Comparison of ENCODE assay signal across 34 cellular contexts in genomic region chr15:81259791-81260190, GRCh38.
"Had no signal": no experiment of that assay in that cellular context is flagged by ENCODE, and none has a peak within 500 bp of the region (broad histone marks: within the 10 kb centered on the region; RNA-seq: fewer than 3 reads in every experiment).

No MANE protein-coding gene starts in this region.

- H3K36me3 Mint-ChIP-seq: activated CD4-positive, alpha-beta memory T cell treated with anti-CD3 and anti-CD28 coated beads for 36 hours; activated CD8-positive, alpha-beta memory T cell treated with anti-CD3 and anti-CD28 coated beads, Interleukin-2, amount 10 ng/mL, durations not matched to agents 7 days and 5 days; WTC11 had no signal

- H3K4me3 Mint-ChIP-seq: activated CD4-positive, alpha-beta memory T cell treated with anti-CD3 and anti-CD28 coated beads for 36 hours; activated CD8-positive, alpha-beta memory T cell treated with anti-CD3 and anti-CD28 coated beads, Interleukin-2, amount 10 ng/mL, durations not matched to agents 7 days and 5 days; activated CD8-positive, alpha-beta T cell treated with anti-CD3 and anti-CD28 coated beads, Interleukin-2, amount 10 ng/mL, durations not matched to agents 7 days and 5 days; activated naive CD8-positive, alpha-beta T cell; activated T-cell treated with anti-CD3 and anti-CD28 coated beads, Interleukin-2, amount 50 U/mL, for 4 hours; activated T-helper 17 cell treated with anti-CD3 and anti-CD28 coated beads, Interleukin-2, amount 50 U/mL, for 72 hours; central memory CD8-positive, alpha-beta T cell; T-helper 17 cell; WTC11 had no signal

- H3K36me3 ChIP-seq: brain microvascular endothelial cell had no signal

- H3K9me3 Mint-ChIP-seq: activated CD4-positive, alpha-beta memory T cell treated with anti-CD3 and anti-CD28 coated beads for 36 hours; activated T-cell treated with anti-CD3 and anti-CD28 coated beads, Interleukin-2, amount 50 U/mL, for 4 hours; activated T-helper 17 cell treated with anti-CD3 and anti-CD28 coated beads, Interleukin-2, amount 50 U/mL, for 72 hours; central memory CD8-positive, alpha-beta T cell; WTC11 had no signal

- DNase-seq: activated CD4-positive, alpha-beta memory T cell treated with anti-CD3 and anti-CD28 coated beads for 36 hours; activated CD4-positive, alpha-beta T cell treated with anti-CD3 and anti-CD28 coated beads for 1 hour; activated CD4-positive, alpha-beta T cell treated with anti-CD3 and anti-CD28 coated beads for 4 hours; activated CD4-positive, alpha-beta T cell treated with anti-CD3 and anti-CD28 coated beads, Interleukin-2, amount 50 U/mL, for 1 hour; activated CD8-positive, alpha-beta memory T cell treated with anti-CD3 and anti-CD28 coated beads, Interleukin-2, amount 10 ng/mL, durations not matched to agents 7 days and 5 days; activated CD8-positive, alpha-beta memory T cell treated with anti-CD3 and anti-CD28 coated beads, Interleukin-2, amount 50 U/mL, for 4 hours; activated CD8-positive, alpha-beta T cell treated with anti-CD3 and anti-CD28 coated beads, Interleukin-2, amount 10 ng/mL, durations not matched to agents 7 days and 5 days; activated effector memory CD4-positive, alpha-beta T cell treated with Interleukin-2 at 50 U/mL for 16 hours; activated gamma-delta T cell treated with Interleukin-2 at 50 U/mL for 16 hours; activated naive CD4-positive, alpha-beta T cell treated with anti-CD3 and anti-CD28 coated beads, Interleukin-2, amount 50 U/mL, for 16 hours; activated naive CD4-positive, alpha-beta T cell treated with Interleukin-2 at 50 U/mL for 16 hours; activated T-cell treated with anti-CD3 and anti-CD28 coated beads, Interleukin-2, amount 50 U/mL, for 4 hours; amniotic stem cell; anterior cingulate cortex; brain microvascular endothelial cell; cortex of kidney; dermis blood vessel endothelial cell; effector CD8-positive, alpha-beta T cell; head of caudate nucleus; hippocampal formation; T-helper 1 cell; T-helper 17 cell had no signal

- H3K4me1 Mint-ChIP-seq: activated CD8-positive, alpha-beta memory T cell treated with anti-CD3 and anti-CD28 coated beads, Interleukin-2, amount 10 ng/mL, durations not matched to agents 7 days and 5 days; activated T-helper 17 cell treated with anti-CD3 and anti-CD28 coated beads, Interleukin-2, amount 50 U/mL, for 72 hours; central memory CD8-positive, alpha-beta T cell; WTC11 had no signal

- ATAC-seq: activated CD8-positive, alpha-beta memory T cell treated with anti-CD3 and anti-CD28 coated beads, Interleukin-2, amount 10 ng/mL, durations not matched to agents 7 days and 5 days; activated CD8-positive, alpha-beta T cell treated with anti-CD3 and anti-CD28 coated beads, Interleukin-2, amount 10 ng/mL, durations not matched to agents 7 days and 5 days; activated T-cell treated with anti-CD3 and anti-CD28 coated beads, Interleukin-2, amount 50 U/mL, for 4 hours; activated T-helper 17 cell treated with anti-CD3 and anti-CD28 coated beads, Interleukin-2, amount 50 U/mL, for 72 hours; esophagus mucosa; T-helper 17 cell; WTC11 had no signal

- H3K27ac Mint-ChIP-seq: activated CD4-positive, alpha-beta memory T cell treated with anti-CD3 and anti-CD28 coated beads for 36 hours; activated CD8-positive, alpha-beta memory T cell treated with anti-CD3 and anti-CD28 coated beads, Interleukin-2, amount 10 ng/mL, durations not matched to agents 7 days and 5 days; activated CD8-positive, alpha-beta T cell treated with anti-CD3 and anti-CD28 coated beads, Interleukin-2, amount 10 ng/mL, durations not matched to agents 7 days and 5 days; activated naive CD8-positive, alpha-beta T cell; activated T-helper 17 cell treated with anti-CD3 and anti-CD28 coated beads, Interleukin-2, amount 50 U/mL, for 72 hours; T-helper 17 cell; WTC11 had no signal

- FAIRE-seq: astrocyte, bronchial epithelial cell, colon, endometrium, frontal cortex, TTC549 had no signal

- H3K27ac ChIP-seq: brain microvascular endothelial cell, VCaP had no signal
